Comparison of ENCODE assay signal across 15 cellular contexts in genomic region chr18:7921938-7922587, GRCh38.
A peak's percentile ranks its signal among the peaks of the same experiment; 100 is the strongest.
DNase-seq lines count a peak whose midpoint lies in the region; ATAC-seq and TF ChIP-seq lines count a peak whose summit lies in the region.
"Had no signal": no experiment of that assay in that cellular context is flagged by ENCODE, and none has a peak within 500 bp of the region (broad histone marks: within the 10 kb centered on the region; RNA-seq: fewer than 3 reads in every experiment).

No MANE protein-coding gene starts in this region.

- no peaks in the 10 kb centered on the region for H3K36me3 ChIP-seq in HCT116 (ENCODE audit: control insufficient read depth in 1 of 2, insufficient read depth in 2 of 2, low read length in 2 of 2)
- no peaks in the 10 kb centered on the region for H3K36me3 ChIP-seq in tibial artery

- DNase-seq in HCT116 (ENCODE audit: low read depth, low spot score) (peak; percentile 54), astrocyte of the cerebellum (ENCODE audit: low read depth) (peak; percentile 54), hepatic stellate cell (ENCODE audit: low spot score) (peak; percentile 22), tibial artery (no peak), hippocampal formation (lab: John Stamatoyannopoulos, UW) (no peak), T-helper 17 cell (no peak), 8988T (no peak)
- DNase-seq: activated CD4-positive, alpha-beta T cell treated with anti-CD3 and anti-CD28 coated beads for 1 hour; activated effector memory CD4-positive, alpha-beta T cell treated with anti-CD3 and anti-CD28 coated beads, Interleukin-2, amount 50 U/mL, for 16 hours; effector CD4-positive, alpha-beta T cell; KG1; SHP77 treated with DMSO at 0.1 percent for 48 hours; testis had no signal

- no peak; the same call in 1 of the 2 replicates for TF ChIP-seq RAD21 in HCT116 (IDR thresholded peaks at IDR 0.05; ENCODE audit: low read depth)

- H3K9me3 ChIP-seq in HCT116 (ENCODE audit: control insufficient read depth in 1 of 2, insufficient read depth in 1 of 2, low read depth in 1 of 2, low read length in 2 of 2) = no peaks in the 10 kb centered on the region
- H3K9me3 ChIP-seq in tibial artery = no peaks in the 10 kb centered on the region
- no peaks in the 10 kb centered on the region for H3K9me3 ChIP-seq in T-helper 17 cell (ENCODE audit: control insufficient read depth, low read length, poor library complexity, severe bottlenecking)
- H3K9me3 ChIP-seq: testis had no signal

- H3K4me2 ChIP-seq in HCT116 (ENCODE audit: low read length) = peak overlapping the region; percentile 77

- H3K79me2 ChIP-seq in HCT116 (ENCODE audit: insufficient read depth, low read length) = no peaks in the 10 kb centered on the region

- H3K36me3 Mint-ChIP-seq in T-helper 17 cell (ENCODE audit: low read depth) = no peaks in the 10 kb centered on the region

- POLR2A ChIA-PET in HCT116 (lab: Charles Lee) = no interaction called here

- RAD21 ChIA-PET in HCT116 (lab: Charles Lee; ENCODE audit: low non-redundant PET in 1 of 2, low total read pairs in 2 of 2, uncharacterized antibody in 2 of 2, unreplicated experiment in 2 of 2) = no interaction called here

- H3K4me3 ChIP-seq in HCT116 (replicated peaks in 1 of 2; ENCODE audit: low read depth in 1 of 2, low read length in 2 of 2) (peak overlapping the region; percentile 18 to 44), astrocyte of the cerebellum (ENCODE audit: low read depth, low read length) (no peak overlapping the region), tibial artery (no peak overlapping the region)
- H3K4me3 ChIP-seq: testis had no signal

- H4K20me1 ChIP-seq in HCT116 (ENCODE audit: insufficient read depth) = no peaks in the 10 kb centered on the region

- in situ Hi-C loops in astrocyte of the cerebellum (cut with HindIII; ENCODE audit: low sequenced_read_pairs) = no loop called here

- peak; percentile 57 for ATAC-seq in HCT116
- no peak for ATAC-seq in T-helper 17 cell
- no peak for ATAC-seq in HG02973 (IDR thresholded peaks at IDR 0.05; ENCODE audit: unreplicated experiment)

- BruUV-seq in HCT116 (replicated peaks; lab: Mats Ljungman, UMichigan) = TSS peak; percentile 85

- H3K27me3 ChIP-seq in HCT116 (ENCODE audit: insufficient read depth, low read length) = no peaks in the 10 kb centered on the region
- H3K27me3 ChIP-seq in tibial artery = no peaks in the 10 kb centered on the region
- H3K27me3 ChIP-seq: testis had no signal

- H3K4me3 Mint-ChIP-seq in T-helper 17 cell = no peak overlapping the region

- intact Hi-C loops in HCT116 (cut with micrococcal nuclease) = loop anchor here (2.0 kb wide), 1 partner anchor 25 kb away; no protein-coding TSS in a partner anchor
- intact Hi-C loops in tibial artery (cut with DNase I; ENCODE audit: low total_unique reads) = no loop called here

- H3K4me1 ChIP-seq in HCT116 (ENCODE audit: control insufficient read depth in 1 of 2, insufficient read depth in 2 of 2, low read length in 2 of 2) = peaks cover 26 to 50% of the 10 kb centered on the region in 2 experiments
- peaks cover 0 to 42% (median 7%) of the 10 kb centered on the region in 4 donors for H3K4me1 ChIP-seq in tibial artery
- H3K4me1 ChIP-seq: parathyroid adenoma, testis had no signal

- CTCF ChIA-PET in HCT116 (lab: Charles Lee) = no interaction called here

- H3K27ac ChIP-seq in HCT116 (ENCODE audit: low read depth, low read length) (peak overlapping the region; percentile 82), tibial artery (peak overlapping the region; percentile 16 to 21)
- H3K27ac ChIP-seq: parathyroid adenoma, testis had no signal

- TF ChIP-seq CTCF in HCT116 (IDR thresholded peaks at IDR 0.05 in 2 of 3, conservative IDR thresholded peaks at IDR 0.05 in 1 of 3; ENCODE audit: borderline replicate concordance in 1 of 3, insufficient read depth in 1 of 3, low read depth in 2 of 3, low read length in 2 of 3) (no peak), astrocyte of the cerebellum (IDR thresholded peaks at IDR 0.05; ENCODE audit: low read depth, low read length, missing control alignments) (no peak), tibial artery (IDR thresholded peaks at IDR 0.05) (no peak)

- H2AFZ ChIP-seq in HCT116 (ENCODE audit: low read depth, low read length, poor library complexity, severe bottlenecking) = peak overlapping the region; percentile 36
- H2AFZ ChIP-seq: parathyroid adenoma had no signal

- no peaks in the 10 kb centered on the region for H3K27me3 Mint-ChIP-seq in T-helper 17 cell

- H3K27ac Mint-ChIP-seq in T-helper 17 cell = no peak overlapping the region

- H3K9me2 ChIP-seq in HCT116 (ENCODE audit: insufficient read depth) = no peaks in the 10 kb centered on the region

- peak overlapping the region; percentile 61 for H3K9ac ChIP-seq in HCT116 (ENCODE audit: low read length)
- H3K9ac ChIP-seq: parathyroid adenoma had no signal

- H3K4me1 Mint-ChIP-seq in T-helper 17 cell = no peaks in the 10 kb centered on the region

- no peak for TF ChIP-seq POLR2A in HCT116 (IDR thresholded peaks at IDR 0.05; ENCODE audit: borderline replicate concordance, extremely low read depth, insufficient read depth, insufficient read length)

TF ChIP-seq in HCT116, 20 proteins besides CTCF, POLR2A, EP300 and RAD21:
- TF ChIP-seq EGR1 (IDR thresholded peaks at IDR 0.05; ENCODE audit: low read depth) = peak; percentile 54; the same call in 1 of the 2 replicates
- no peak for TF ChIP-seq TCF7L2 (IDR thresholded peaks at IDR 0.05; ENCODE audit: borderline replicate concordance, extremely low read depth, insufficient read depth, insufficient read length)
- peak; percentile 94 for TF ChIP-seq JUND (IDR thresholded peaks at IDR 0.05)
- TF ChIP-seq ZBTB33 (IDR thresholded peaks at IDR 0.05; ENCODE audit: extremely low read depth, insufficient replicate concordance, low read length) = no peak
- TF ChIP-seq EZH2 (IDR thresholded peaks at IDR 0.05) = no peak
- TF ChIP-seq ZNF274 (IDR thresholded peaks at IDR 0.05; ENCODE audit: low read depth, low read length) = no peak
- peak; percentile 38 for TF ChIP-seq YY1 (IDR thresholded peaks at IDR 0.05; ENCODE audit: extremely low read depth, insufficient replicate concordance, low read depth, low read length)
- TF ChIP-seq SP1 (IDR thresholded peaks at IDR 0.05; ENCODE audit: low read depth) = peak; percentile 90
- no peak for TF ChIP-seq SIN3A (IDR thresholded peaks at IDR 0.05; ENCODE audit: low read depth)
- peak; percentile 69 for TF ChIP-seq CBX3 (IDR thresholded peaks at IDR 0.05; ENCODE audit: low read depth)
- peak; percentile 46 for TF ChIP-seq ATF3 (IDR thresholded peaks at IDR 0.05)
- TF ChIP-seq FOSL1 (IDR thresholded peaks at IDR 0.05; ENCODE audit: low read depth) = peak; percentile 93
- peak; percentile 39; the same call in 1 of the 2 replicates for TF ChIP-seq POLR2AphosphoS5 (IDR thresholded peaks at IDR 0.05; ENCODE audit: low read depth, low read length)
- TF ChIP-seq MAX (IDR thresholded peaks at IDR 0.05) = no peak
- no peak for TF ChIP-seq ELF1 (IDR thresholded peaks at IDR 0.05; ENCODE audit: borderline replicate concordance, low read depth)
- TF ChIP-seq ZFX (IDR thresholded peaks at IDR 0.05) = no peak
- TF ChIP-seq CEBPB (IDR thresholded peaks at IDR 0.05; ENCODE audit: low read depth) = peak; percentile 80
- TF ChIP-seq REST (IDR thresholded peaks at IDR 0.05; ENCODE audit: low read depth) = no peak
TF ChIP-seq in HCT116: peak in this region for 9.

Comparison
In these comparisons a context has a peak if more than half of its experiments do, and no peak if none do; other contexts are left out.
1. DNase-seq: peak in HCT116 (single experiment), astrocyte of the cerebellum (single experiment) and hepatic stellate cell (single experiment); none in tibial artery (0 of 2), hippocampal formation (0 of 2), T-helper 17 cell (0 of 3) and 8988T (single experiment).
2. H3K4me3 ChIP-seq: peak in HCT116 (2 of 2); none in astrocyte of the cerebellum (single experiment) and tibial artery (0 of 2).